ENCODE assay signal across 11 cellular contexts in genomic region chr14:93008381-93008780, GRCh38.
DNase-seq lines count a peak whose midpoint lies in the region; ATAC-seq and TF ChIP-seq lines count a peak whose summit lies in the region.
"Had no signal": no experiment of that assay in that cellular context is flagged by ENCODE, and none has a peak within 500 bp of the region (broad histone marks: within the 10 kb centered on the region; RNA-seq: fewer than 3 reads in every experiment).

No MANE protein-coding gene starts in this region.

- H3K36me3 ChIP-seq in PC-3 (ENCODE audit: low read depth, low read length) = no peaks in the 10 kb centered on the region
- no peaks in the 10 kb centered on the region for H3K36me3 ChIP-seq in tibial artery
- no peaks in the 10 kb centered on the region for H3K36me3 ChIP-seq in hepatocyte (replicated peaks; ENCODE audit: insufficient read depth, low read depth)
- H3K36me3 ChIP-seq: pancreas had no signal

- no peaks in the 10 kb centered on the region for H3K27me3 ChIP-seq in PC-3 (ENCODE audit: low read length)
- no peaks in the 10 kb centered on the region for H3K27me3 ChIP-seq in tibial artery
- H3K27me3 ChIP-seq in hepatocyte = no peaks in the 10 kb centered on the region
- H3K27me3 ChIP-seq: pancreas had no signal

- intact Hi-C loops in PC-3 (cut with micrococcal nuclease) = no loop called here
- intact Hi-C loops in tibial artery (cut with DNase I; ENCODE audit: low total_unique reads) = no loop called here
- intact Hi-C loops in activated CD4-positive, alpha-beta T cell treated with anti-CD3 and anti-CD28 coated beads, Interleukin-2, amount 10 ng/mL, durations not matched to agents 24 days and 14 days (cut with micrococcal nuclease) = no loop called here

- no peaks in the 10 kb centered on the region for H3K27me3 Mint-ChIP-seq in activated CD4-positive, alpha-beta T cell treated with anti-CD3 and anti-CD28 coated beads, Interleukin-2, amount 10 ng/mL, durations not matched to agents 24 days and 14 days

- 78% methylated on average over 9 of the region's 9 CpGs for WGBS in hepatocyte (ENCODE audit: low lambda C conversion rate, missing lambda C conversion rate)

- H3K9me2 ChIP-seq in PC-3 (replicated peaks; ENCODE audit: low read length) = no peaks in the 10 kb centered on the region
- H3K9me2 ChIP-seq in hepatocyte (replicated peaks; ENCODE audit: insufficient read depth) = no peaks in the 10 kb centered on the region

- peak overlapping the region; percentile 14; the same call in 1 of the 2 replicates for H3K4me2 ChIP-seq in PC-3 (ENCODE audit: low read length)
- H3K4me2 ChIP-seq in hepatocyte = no peak overlapping the region

- no peak overlapping the region for H3K27ac Mint-ChIP-seq in activated CD4-positive, alpha-beta T cell treated with anti-CD3 and anti-CD28 coated beads, Interleukin-2, amount 10 ng/mL, durations not matched to agents 24 days and 14 days

- no peaks in the 10 kb centered on the region for H3K9me3 ChIP-seq in PC-3 (ENCODE audit: low read length)
- no peaks in the 10 kb centered on the region for H3K9me3 ChIP-seq in tibial artery
- no peaks in the 10 kb centered on the region for H3K9me3 ChIP-seq in hepatocyte (ENCODE audit: low read depth)
- H3K9me3 ChIP-seq: pancreas had no signal

- H3K4me1 ChIP-seq in PC-3 (ENCODE audit: insufficient read depth, low read length) = peaks cover 27% of the 10 kb centered on the region
- H3K4me1 ChIP-seq in tibial artery = peaks cover 27 to 84% (median 67%) of the 10 kb centered on the region in 4 donors
- peaks cover 24% of the 10 kb centered on the region for H3K4me1 ChIP-seq in hepatocyte (ENCODE audit: insufficient read depth)

- no peaks in the 10 kb centered on the region for H3K9me3 Mint-ChIP-seq in activated CD4-positive, alpha-beta T cell treated with anti-CD3 and anti-CD28 coated beads, Interleukin-2, amount 10 ng/mL, durations not matched to agents 24 days and 14 days

- no peak overlapping the region for H3K9ac ChIP-seq in PC-3 (ENCODE audit: low read length)

- no peaks in the 10 kb centered on the region for H3F3A ChIP-seq in PC-3 (ENCODE audit: low read length, unreplicated experiment)

- CTCF ChIA-PET in PC-3 (lab: Charles Lee) = no interaction called here

- H2AFZ ChIP-seq in PC-3 (ENCODE audit: low read length) (no peak overlapping the region), hepatocyte (no peak overlapping the region)

- H3K27ac ChIP-seq in PC-3 (ENCODE audit: low read length) = peak overlapping the region; percentile 45
- H3K27ac ChIP-seq in tibial artery = peak overlapping the region; percentile 3 to 8
- H3K27ac ChIP-seq in hepatocyte = no peak overlapping the region

- BruUV-seq in PC-3 (replicated peaks; lab: Mats Ljungman, UMichigan) = no TSS peak

- no peak overlapping the region for H3K4me3 Mint-ChIP-seq in activated CD4-positive, alpha-beta T cell treated with anti-CD3 and anti-CD28 coated beads, Interleukin-2, amount 10 ng/mL, durations not matched to agents 24 days and 14 days

- peaks cover 9% of the 10 kb centered on the region for H3K4me1 Mint-ChIP-seq in activated CD4-positive, alpha-beta T cell treated with anti-CD3 and anti-CD28 coated beads, Interleukin-2, amount 10 ng/mL, durations not matched to agents 24 days and 14 days

- POLR2A ChIA-PET in PC-3 (lab: Charles Lee; ENCODE audit: unreplicated experiment) = no interaction called here

- H3K4me3 ChIP-seq in PC-3 (ENCODE audit: low read length) = no peak overlapping the region
- H3K4me3 ChIP-seq in tibial artery = no peak overlapping the region
- H3K4me3 ChIP-seq in hepatocyte = no peak overlapping the region
- H3K4me3 ChIP-seq: pancreas had no signal

- H3K79me2 ChIP-seq in PC-3 (ENCODE audit: low read length) (0 out of 2 replicates have a peak, but pooled peaks cover 15% of the 10 kb centered on the region), hepatocyte (peaks cover 17% of the 10 kb centered on the region)

- DNase-seq in PC-3 (peak; percentile 45), dermis microvascular lymphatic vessel endothelial cell (ENCODE audit: low read depth in 2 of 2) (peak; percentile 68 to 69), lung microvascular endothelial cell (ENCODE audit: low read depth in 2 of 2) (peak; percentile 24 to 87), tibial artery (no peak), hepatocyte (ENCODE audit: low spot score) (no peak)
- DNase-seq in effector CD4-positive, alpha-beta T cell = no peak
- no peak for DNase-seq in activated CD4-positive, alpha-beta T cell treated with anti-CD3 and anti-CD28 coated beads, Interleukin-2, amount 10 ng/mL, durations not matched to agents 24 days and 14 days
- DNase-seq: NCI-H2029 treated with DMSO at 0.1 percent for 48 hours; stimulated activated naive CD4-positive, alpha-beta T cell; T-helper 2 cell had no signal

- TF ChIP-seq CTCF in PC-3 (conservative IDR thresholded peaks at IDR 0.05; ENCODE audit: low read depth, low read length) = no peak
- no peak for TF ChIP-seq CTCF in tibial artery (IDR thresholded peaks at IDR 0.05)
- TF ChIP-seq CTCF in hepatocyte (IDR thresholded peaks at IDR 0.05; ENCODE audit: poor library complexity) = no peak

- H4K20me1 ChIP-seq in PC-3 (ENCODE audit: low read length) (no peaks in the 10 kb centered on the region), hepatocyte (ENCODE audit: insufficient read depth, poor library complexity, severe bottlenecking) (peaks cover 22% of the 10 kb centered on the region)

- ATAC-seq in PC-3 = peak; percentile 26
- ATAC-seq: pancreas had no signal

- no peaks in the 10 kb centered on the region for H3K36me3 Mint-ChIP-seq in activated CD4-positive, alpha-beta T cell treated with anti-CD3 and anti-CD28 coated beads, Interleukin-2, amount 10 ng/mL, durations not matched to agents 24 days and 14 days (ENCODE audit: low read depth)

Comparison
In these comparisons a context has a peak if more than half of its experiments do, and no peak if none do; other contexts are left out.
1. DNase-seq: peak in PC-3 (single experiment), dermis microvascular lymphatic vessel endothelial cell (2 of 2) and lung microvascular endothelial cell (2 of 2); none in tibial artery (0 of 2), hepatocyte (single experiment), effector CD4-positive, alpha-beta T cell (single experiment) and activated CD4-positive, alpha-beta T cell treated with anti-CD3 and anti-CD28 coated beads, Interleukin-2, amount 10 ng/mL, durations not matched to agents 24 days and 14 days (single experiment).